In the genomic region with DNA sequence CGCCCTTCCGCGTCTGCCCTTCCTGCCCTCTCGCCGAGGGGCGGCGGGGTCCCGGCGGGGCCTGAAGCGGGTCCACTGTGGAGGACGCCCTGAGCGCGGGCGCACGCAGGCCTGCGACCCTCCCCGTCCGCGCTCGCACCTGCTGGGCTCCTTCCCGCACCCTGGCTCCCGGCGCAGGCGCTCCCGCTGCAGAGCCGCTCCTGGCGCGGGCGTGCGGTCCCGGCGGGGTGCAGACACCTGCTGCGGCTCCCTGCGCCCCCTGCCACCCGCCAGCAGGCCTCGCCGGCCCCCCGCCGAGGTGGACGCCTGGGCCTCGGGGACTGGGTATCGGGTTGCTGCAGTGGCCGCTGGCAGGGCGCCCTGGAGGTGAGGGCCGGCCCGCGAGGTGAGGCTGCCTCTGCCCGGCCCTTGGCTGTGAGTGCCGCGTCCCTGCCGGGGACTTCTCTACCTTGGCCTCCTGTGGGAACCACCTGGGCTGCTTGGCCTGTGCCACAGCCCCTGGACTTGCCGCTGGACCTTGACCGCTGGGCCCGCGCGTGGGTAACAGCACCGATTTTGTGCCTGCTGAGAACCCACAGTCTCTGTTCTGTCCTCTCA, we compare ENCODE assay signal across 6 cellular contexts. TPM values are rescaled to one million over a fixed set of nuclear protein-coding genes. Genes with fewer than 3 reads are reported as not detected.
DNase-seq lines count a peak whose midpoint lies in the region; ATAC-seq and TF ChIP-seq lines count a peak whose summit lies in the region.

No MANE protein-coding gene starts in this region.

- H3K27ac ChIP-seq in skin epidermis: peak overlapping the region; percentile 27 to 97 (median 91)

- no peak for ATAC-seq in GM18502 (IDR thresholded peaks at IDR 0.05; ENCODE audit: poor library complexity, unreplicated experiment)

- peak overlapping the region; percentile 78 for H3K4me3 ChIP-seq in epithelial cell of proximal tubule (ENCODE audit: low read depth, low read length)
- H3K4me3 ChIP-seq in skin epidermis: peak overlapping the region; percentile 66 to 90 (median 83)

- DNase-seq in NCI-H1417 (lab: John Stamatoyannopoulos, UW): peak in 2 of 3 experiments; percentile 81 to 89
- DNase-seq in NCI-H1417 treated with DMSO at 0.1 percent for 48 hours (lab: John Stamatoyannopoulos, UW): no peak
- peak; percentile 40 for DNase-seq in M059J (ENCODE audit: low read depth)
- DNase-seq in epithelial cell of proximal tubule (ENCODE audit: low read depth): no peak

- no peak for TF ChIP-seq CTCF in epithelial cell of proximal tubule (conservative IDR thresholded peaks at IDR 0.05; ENCODE audit: low read depth, low read length)

RNA-seq across cellular contexts. Expression of a gene that starts 0.6 kb away (rescaled TPM):
- total RNA-seq in M059J (2014; rRNA removed; shearing (Covaris generic)): 29.1 and 31.7 TPM in 2 replicates
- total RNA-seq in epithelial cell of proximal tubule: 47.6 and 74.8 TPM in 2 replicates

RNA-seq across cellular contexts. Expression of a gene that starts 12.7 kb away (rescaled TPM):
- 24.3 and 38.4 TPM in 2 replicates for total RNA-seq in M059J (2014; rRNA removed; shearing (Covaris generic))
- 40.8 and 73.1 TPM in 2 replicates for total RNA-seq in epithelial cell of proximal tubule

RNA-seq across cellular contexts. Expression of a gene that starts 15.8 kb away (rescaled TPM):
- total RNA-seq in M059J (2014; rRNA removed; shearing (Covaris generic)): 20.6 and 33.0 TPM in 2 replicates
- total RNA-seq in epithelial cell of proximal tubule: 30.4 and 45.0 TPM in 2 replicates

RNA-seq across cellular contexts. Expression of a gene that starts 27.4 kb away (rescaled TPM):
- total RNA-seq in M059J (2014; rRNA removed; shearing (Covaris generic)): 20.8 and 25.5 TPM in 2 replicates
- 35.3 and 42.2 TPM in 2 replicates for total RNA-seq in epithelial cell of proximal tubule

RNA-seq across cellular contexts. Expression of a gene that starts 54.4 kb away (rescaled TPM):
- total RNA-seq in M059J (2014; rRNA removed; shearing (Covaris generic)): 53.7 and 76.4 TPM in 2 replicates
- 110 and 125 TPM in 2 replicates for total RNA-seq in epithelial cell of proximal tubule

Comparison
In these comparisons a context has a peak if more than half of its experiments do, and no peak if none do; other contexts are left out.
1. DNase-seq: peak in NCI-H1417 (2 of 3) and M059J (single experiment); none in NCI-H1417 treated with DMSO at 0.1 percent for 48 hours (single experiment) and epithelial cell of proximal tubule (single experiment).